ENCODE assay signal across 24 cellular contexts in genomic region chr5:174560861-174561260, GRCh38.
DNase-seq lines count a peak whose midpoint lies in the region; ATAC-seq, FAIRE-seq and TF ChIP-seq lines count a peak whose summit lies in the region.
"Had no signal": no experiment of that assay in that cellular context is flagged by ENCODE, and none has a peak within 500 bp of the region (broad histone marks: within the 10 kb centered on the region; RNA-seq: fewer than 3 reads in every experiment).

No MANE protein-coding gene starts in this region.

- H3K4me3 Mint-ChIP-seq in neural progenitor cell (peak overlapping the region; percentile 2), CD14-positive monocyte (no peak overlapping the region)
- H3K4me3 Mint-ChIP-seq: B cell; CD4-positive, alpha-beta T cell; CD8-positive, alpha-beta memory T cell; H9 had no signal

- DNase-seq in Caki2 (ENCODE audit: low read depth) (peak; percentile 19), RCC 7860 (ENCODE audit: low spot score) (peak; percentile 9), iris pigment epithelial cell (ENCODE audit: low read depth) (peak; percentile 18), neural progenitor cell (ENCODE audit: low spot score) (no peak), CD14-positive monocyte (ENCODE audit: low spot score) (no peak), NCI-H1694 treated with DMSO at 0.1 percent for 48 hours (lab: John Stamatoyannopoulos, UW) (no peak), epidermal melanocyte (ENCODE audit: insufficient read length, low spot score) (no peak)
- DNase-seq: Calu3; CD4-positive, alpha-beta T cell; CD8-positive, alpha-beta memory T cell; DMS53; DMS79 treated with DMSO at 0.1 percent for 48 hours; GF-D8; GM23248; H9 had no signal

- H3K27me3 ChIP-seq in neural progenitor cell = no peaks in the 10 kb centered on the region
- H3K27me3 ChIP-seq: BLaER1 had no signal

- no peaks in the 10 kb centered on the region for H3K4me1 ChIP-seq in neural progenitor cell
- H3K4me1 ChIP-seq: BLaER1 had no signal

- H3K9me3 Mint-ChIP-seq in neural progenitor cell (peaks cover 4% of the 10 kb centered on the region), CD14-positive monocyte (peaks cover 0 to 5% (median 2%) of the 10 kb centered on the region in 7 donors)
- H3K9me3 Mint-ChIP-seq: CD4-positive, alpha-beta T cell had no signal

- in situ Hi-C loops in Caki2 (cut with HindIII; ENCODE audit: low pct_unique_long_range_greater_than_20kb, low sequenced_read_pairs) = no loop called here

- no peak overlapping the region for H3K4me2 ChIP-seq in neural progenitor cell
- H3K4me2 ChIP-seq: BLaER1 had no signal

- no peak for ATAC-seq in HG02763 (IDR thresholded peaks at IDR 0.05; ENCODE audit: unreplicated experiment)
- ATAC-seq: HCT116 had no signal

- H2AFZ ChIP-seq in neural progenitor cell (replicated peaks) = no peak overlapping the region
- H2AFZ ChIP-seq: GM23248 had no signal

- H3K27me3 Mint-ChIP-seq in neural progenitor cell (ENCODE audit: insufficient read depth, low read depth) (peaks cover 7% of the 10 kb centered on the region), CD14-positive monocyte (ENCODE audit: low read depth in 3 of 3) (peaks cover 0 to 8% (median 7%) of the 10 kb centered on the region in 3 donors)
- H3K27me3 Mint-ChIP-seq: CD8-positive, alpha-beta memory T cell had no signal

- no peak overlapping the region for H3K27ac Mint-ChIP-seq in neural progenitor cell
- H3K27ac Mint-ChIP-seq in CD14-positive monocyte = no peak overlapping the region
- H3K27ac Mint-ChIP-seq: B cell; CD4-positive, alpha-beta T cell; CD8-positive, alpha-beta memory T cell; H9 had no signal

- H3F3A ChIP-seq in neural progenitor cell (ENCODE audit: low read depth) = no peaks in the 10 kb centered on the region

- H3K27ac ChIP-seq in neural progenitor cell = no peak overlapping the region
- H3K27ac ChIP-seq: 22Rv1, BLaER1, C4-2B, GM23248 had no signal

- TF ChIP-seq CTCF in neural progenitor cell (IDR thresholded peaks at IDR 0.05) (no peak), CD14-positive monocyte (IDR thresholded peaks at IDR 0.05) (no peak)

- no peaks in the 10 kb centered on the region for H3K36me3 ChIP-seq in neural progenitor cell
- H3K36me3 ChIP-seq: BLaER1 had no signal

- no peak for FAIRE-seq in RCC 7860 (lab: Jason Lieb, UNC)
- FAIRE-seq: A204.1, GM12891, GM18507 had no signal

- H3K4me1 Mint-ChIP-seq in neural progenitor cell (peaks cover 22% of the 10 kb centered on the region), CD14-positive monocyte (no peaks in the 10 kb centered on the region)
- H3K4me1 Mint-ChIP-seq: B cell; CD8-positive, alpha-beta memory T cell; H9 had no signal

- no peaks in the 10 kb centered on the region for H3K9me3 ChIP-seq in neural progenitor cell (ENCODE audit: low read depth)
- H3K9me3 ChIP-seq: BLaER1 had no signal

- intact Hi-C loops in CD14-positive monocyte (cut with micrococcal nuclease) = no loop called here

- no peaks in the 10 kb centered on the region for H4K20me1 ChIP-seq in neural progenitor cell (ENCODE audit: low read depth)
- H4K20me1 ChIP-seq: BLaER1 had no signal

- H3K36me3 Mint-ChIP-seq in neural progenitor cell = no peaks in the 10 kb centered on the region
- no peaks in the 10 kb centered on the region for H3K36me3 Mint-ChIP-seq in CD14-positive monocyte
- H3K36me3 Mint-ChIP-seq: CD8-positive, alpha-beta memory T cell had no signal

- H3K79me2 ChIP-seq in neural progenitor cell (ENCODE audit: low read depth) = no peaks in the 10 kb centered on the region

- H3K4me3 ChIP-seq in neural progenitor cell = no peak overlapping the region
- H3K4me3 ChIP-seq: BLaER1, GM23248 had no signal

- no peak overlapping the region for H3K9ac ChIP-seq in neural progenitor cell
- H3K9ac ChIP-seq: BLaER1, GM23248 had no signal

Comparison
In these comparisons a context has a peak if more than half of its experiments do, and no peak if none do; other contexts are left out.
1. DNase-seq: peak in Caki2 (single experiment), RCC 7860 (single experiment) and iris pigment epithelial cell (single experiment); none in neural progenitor cell (single experiment), CD14-positive monocyte (single experiment), NCI-H1694 treated with DMSO at 0.1 percent for 48 hours (single experiment) and epidermal melanocyte (single experiment).